ENCODE assay signal across 8 cellular contexts in genomic region chr19:7925171-7925837, GRCh38. TPM values are rescaled to one million over a fixed set of nuclear protein-coding genes. Genes with fewer than 3 reads are reported as not detected.
A peak's percentile ranks its signal among the peaks of the same experiment; 100 is the strongest.
DNase-seq lines count a peak whose midpoint lies in the region; ATAC-seq and TF ChIP-seq lines count a peak whose summit lies in the region.

No MANE protein-coding gene starts in this region.

- H3F3A ChIP-seq in Loucy (ENCODE audit: low read depth) (no peaks in the 10 kb centered on the region), SK-N-SH (replicated peaks; ENCODE audit: insufficient read depth) (peaks cover 29% of the 10 kb centered on the region)

- H3K9me2 ChIP-seq in Loucy (replicated peaks; ENCODE audit: low read depth, low read length) (no peaks in the 10 kb centered on the region), SK-N-SH (no peaks in the 10 kb centered on the region)

- H4K20me1 ChIP-seq in Loucy (ENCODE audit: insufficient read depth, low read length, poor library complexity, severe bottlenecking) (peaks cover 8% of the 10 kb centered on the region), SK-N-SH (ENCODE audit: insufficient read depth) (peaks cover 36% of the 10 kb centered on the region)

- TF ChIP-seq EP300 in SK-N-SH (IDR thresholded peaks at IDR 0.05; ENCODE audit: borderline replicate concordance in 1 of 2, low read depth in 1 of 2, low read length in 1 of 2), result no peak

- H3K4me3 ChIP-seq in Loucy (ENCODE audit: low read length, poor library complexity, severe bottlenecking) (peak overlapping the region; percentile 69), SK-N-SH (ENCODE audit: low read depth in 2 of 2, low read length in 1 of 2) (peak overlapping the region; percentile 64 to 72), left ventricle myocardium inferior (peak overlapping the region; percentile 65), aorta (ENCODE audit: low read length in 2 of 2) (peak overlapping the region; percentile 11 to 29)

- intact Hi-C loops in activated naive CD4-positive, alpha-beta T cell treated with anti-CD3 and anti-CD28 coated beads for 36 hours (cut with micrococcal nuclease), result loop anchor here (1.0 kb wide), 1 partner anchor 72 kb away; no protein-coding TSS in a partner anchor
- intact Hi-C loops in left ventricle myocardium inferior (cut with micrococcal nuclease), result no loop called here
- intact Hi-C loops in aorta (cut with DNase I), result no loop called here

- ATAC-seq in aorta (ENCODE audit: low FRiP score) (no peak), HG02870 (IDR thresholded peaks at IDR 0.05; ENCODE audit: unreplicated experiment) (no peak)

- no peaks in the 10 kb centered on the region for H3K9me3 Mint-ChIP-seq in activated naive CD4-positive, alpha-beta T cell treated with anti-CD3 and anti-CD28 coated beads for 36 hours

- TF ChIP-seq RAD21 in SK-N-SH (IDR thresholded peaks at IDR 0.05; ENCODE audit: low read length), result peak; percentile 54

- H3K27me3 Mint-ChIP-seq in activated naive CD4-positive, alpha-beta T cell treated with anti-CD3 and anti-CD28 coated beads for 36 hours (ENCODE audit: low read depth), result no peaks in the 10 kb centered on the region

- H3K4me3 Mint-ChIP-seq in activated naive CD4-positive, alpha-beta T cell treated with anti-CD3 and anti-CD28 coated beads for 36 hours, result peak overlapping the region; percentile 71

- no peak overlapping the region for H3K27ac Mint-ChIP-seq in activated naive CD4-positive, alpha-beta T cell treated with anti-CD3 and anti-CD28 coated beads for 36 hours

- H3K36me3 ChIP-seq in Loucy (ENCODE audit: insufficient read depth, low read length) (no peaks in the 10 kb centered on the region), SK-N-SH (replicated peaks in 1 of 2; ENCODE audit: control insufficient read depth in 1 of 2, insufficient read depth in 2 of 2, low read length in 1 of 2) (peaks cover 4 to 23% of the 10 kb centered on the region in 2 experiments), left ventricle myocardium inferior (peaks cover 16% of the 10 kb centered on the region), aorta (ENCODE audit: control insufficient read depth in 1 of 2, insufficient read depth in 2 of 2, low read length in 1 of 2) (no peaks in the 10 kb centered on the region)

- TF ChIP-seq CTCF in Loucy (conservative IDR thresholded peaks at IDR 0.05; ENCODE audit: low read length), result peak; percentile 89
- TF ChIP-seq CTCF in SK-N-SH (IDR thresholded peaks at IDR 0.05), result peak; percentile 83
- TF ChIP-seq CTCF in left ventricle myocardium inferior (IDR thresholded peaks at IDR 0.05; ENCODE audit: borderline replicate concordance), result peak; percentile 83

- no CpG with 5 or more reads among the region's 95 CpGs for WGBS in SK-N-SH (ENCODE audit: low lambda C conversion rate)
- WGBS in aorta, 2 donors, result 1% methylated on average over 74 to 95 of the region's 95 CpGs

- H3K4me1 ChIP-seq in Loucy (ENCODE audit: insufficient read depth, low read length, poor library complexity, severe bottlenecking) (peaks cover 10% of the 10 kb centered on the region), SK-N-SH (ENCODE audit: control insufficient read depth in 1 of 2, insufficient read depth in 2 of 2, low read depth in 1 of 2, low read length in 1 of 2) (peaks cover 43 to 63% of the 10 kb centered on the region in 2 experiments), left ventricle myocardium inferior (peaks cover 69% of the 10 kb centered on the region), aorta (ENCODE audit: control insufficient read depth in 1 of 2, insufficient read depth in 2 of 2, low read length in 2 of 2) (no peaks in the 10 kb centered on the region)

- H3K9ac ChIP-seq in Loucy (ENCODE audit: low read depth, low read length, poor library complexity, severe bottlenecking), result no peak overlapping the region
- peak overlapping the region; percentile 63; the same call in 1 of the 2 replicates for H3K9ac ChIP-seq in SK-N-SH

- H2AFZ ChIP-seq in Loucy (ENCODE audit: low read length) (peak overlapping the region; percentile 87; the same call in 1 of the 2 replicates), SK-N-SH (ENCODE audit: low read depth) (no peak overlapping the region)

- H3K27me3 ChIP-seq in Loucy (ENCODE audit: insufficient read depth, low read length, poor library complexity, severe bottlenecking) (no peaks in the 10 kb centered on the region), SK-N-SH (ENCODE audit: insufficient read depth) (no peaks in the 10 kb centered on the region), left ventricle myocardium inferior (ENCODE audit: low read depth) (no peaks in the 10 kb centered on the region), aorta (ENCODE audit: control insufficient read depth in 1 of 2, insufficient read depth in 2 of 2, low read length in 1 of 2) (no peaks in the 10 kb centered on the region)

- H3K27ac ChIP-seq in SK-N-SH (ENCODE audit: low read depth in 2 of 2, low read length in 1 of 2) (peak overlapping the region in 1 of 2 experiments; percentile 81; a peak in 2 of 4 replicates), left ventricle myocardium inferior (replicated peaks) (no peak overlapping the region), aorta (ENCODE audit: low read depth in 1 of 2, low read length in 2 of 2) (no peak overlapping the region)

- H3K36me3 Mint-ChIP-seq in activated naive CD4-positive, alpha-beta T cell treated with anti-CD3 and anti-CD28 coated beads for 36 hours (ENCODE audit: low read depth), result peaks cover 1% of the 10 kb centered on the region

- peaks cover 24% of the 10 kb centered on the region for H3K4me1 Mint-ChIP-seq in activated naive CD4-positive, alpha-beta T cell treated with anti-CD3 and anti-CD28 coated beads for 36 hours (ENCODE audit: low read depth)

- H3K9me3 ChIP-seq in Loucy (ENCODE audit: insufficient read depth, low read depth, low read length), result no peaks in the 10 kb centered on the region
- H3K9me3 ChIP-seq in SK-N-SH, result no peaks in the 10 kb centered on the region
- H3K9me3 ChIP-seq in left ventricle myocardium inferior (replicated peaks), result no peaks in the 10 kb centered on the region
- H3K9me3 ChIP-seq in aorta (ENCODE audit: control insufficient read depth, low read length), result no peaks in the 10 kb centered on the region

- H3K4me2 ChIP-seq in Loucy (ENCODE audit: low read depth, low read length, poor library complexity, severe bottlenecking), result peak overlapping the region; percentile 72
- H3K4me2 ChIP-seq in SK-N-SH, result peak overlapping the region; percentile 74; the same call in 1 of the 2 replicates

- POLR2A ChIA-PET in SK-N-SH (lab: Yijun Ruan, JAX), result no interaction called here

- CTCF ChIA-PET in SK-N-SH (lab: Yijun Ruan, JAX), result interaction anchor here (1.7 kb wide), 1 partner anchor 72 kb away, joined by 12 read pairs; no protein-coding TSS in a partner anchor
- CTCF ChIA-PET in activated naive CD4-positive, alpha-beta T cell treated with anti-CD3 and anti-CD28 coated beads for 36 hours (lab: Charles Lee), result no interaction called here

- DNase-seq in ELR (ENCODE audit: low read depth) (peak; percentile 81), SK-N-SH (peak; percentile 94), left ventricle myocardium inferior (peak; percentile 50), renal cortical epithelial cell (ENCODE audit: low read depth) (peak; percentile 40), aorta (peak; percentile 79 to 93)
- peak; percentile 76 for DNase-seq in activated naive CD4-positive, alpha-beta T cell treated with anti-CD3 and anti-CD28 coated beads for 36 hours

- H3K79me2 ChIP-seq in Loucy (ENCODE audit: insufficient read depth, low read length) (no peaks in the 10 kb centered on the region), SK-N-SH (ENCODE audit: insufficient read depth) (peaks cover 24% of the 10 kb centered on the region; the same call in 1 of the 2 replicates)

RNA-seq across cellular contexts. Expression of gene CTXN1, which starts 0.6 kb away (rescaled TPM):
- polyA plus RNA-seq in SK-N-SH (2012; rRNA removed) (28.3 and 53.8 TPM in 2 replicates), aorta (under 1 TPM in 1 of 2 donors, not detected in 1; 0.51 TPM)
- 26.2 and 42.1 TPM in 2 replicates for polyA plus RNA-seq in SK-N-SH (2012; cell fraction: cytosol; rRNA removed)
- polyA plus RNA-seq in SK-N-SH (2012; cell fraction: nucleus; rRNA removed), result 29.2 and 60.3 TPM in 2 replicates
- under 1 TPM in 1 of 2 experiments, not detected in 1; 0.43 TPM for total RNA-seq in activated naive CD4-positive, alpha-beta T cell treated with anti-CD3 and anti-CD28 coated beads for 36 hours
- total RNA-seq in left ventricle myocardium inferior (0.22 TPM), renal cortical epithelial cell (18.6 and 41.4 TPM in 2 replicates), aorta (1 to 10 TPM; 1.9 to 2.5 TPM)

RNA-seq across cellular contexts. Expression of gene SNAPC2, which starts 5.2 kb away (rescaled TPM):
- polyA plus RNA-seq in SK-N-SH (2012; rRNA removed) (29.7 and 38.7 TPM in 2 replicates), aorta (10 to 100 TPM; 12.0 to 22.6 TPM)
- 15.2 and 23.9 TPM in 2 replicates for polyA plus RNA-seq in SK-N-SH (2012; cell fraction: cytosol; rRNA removed)
- polyA plus RNA-seq in SK-N-SH (2012; cell fraction: nucleus; rRNA removed), result 26.0 and 28.6 TPM in 2 replicates
- 10 to 100 TPM; 10.9 to 12.4 TPM for total RNA-seq in activated naive CD4-positive, alpha-beta T cell treated with anti-CD3 and anti-CD28 coated beads for 36 hours
- total RNA-seq in left ventricle myocardium inferior (9.8 TPM), renal cortical epithelial cell (9.3 and 12.5 TPM in 2 replicates), aorta (10 to 100 TPM; 20.0 to 26.6 TPM)

RNA-seq across cellular contexts. Expression of gene TGFBR3L, which starts 10.7 kb away (rescaled TPM):
- polyA plus RNA-seq in SK-N-SH (2012; rRNA removed) (0.78 and 0.87 TPM in 2 replicates), aorta (1 to 10 TPM in 1 of 2 donors, not detected in 1; 1.5 TPM)
- 0.71 and 0.79 TPM in 2 replicates for polyA plus RNA-seq in SK-N-SH (2012; cell fraction: cytosol; rRNA removed)
- 2.3 and 5.0 TPM in 2 replicates for polyA plus RNA-seq in SK-N-SH (2012; cell fraction: nucleus; rRNA removed)
- 1 to 10 TPM; 1.7 to 3.7 TPM for total RNA-seq in activated naive CD4-positive, alpha-beta T cell treated with anti-CD3 and anti-CD28 coated beads for 36 hours
- total RNA-seq in left ventricle myocardium inferior (8.2 TPM), renal cortical epithelial cell (0.75 and 1.0 TPM in 2 replicates), aorta (under 1 TPM in 1 of 2 donors, not detected in 1; 0.84 TPM)

RNA-seq across cellular contexts. Expression of gene TIMM44, which starts 18.2 kb away (rescaled TPM):
- polyA plus RNA-seq in SK-N-SH (2012; rRNA removed) (49.7 and 50.9 TPM in 2 replicates), aorta (100 to 1,000 TPM in 1 of 2 donors, 10 to 100 TPM in 1; 26.4 to 126 TPM)
- polyA plus RNA-seq in SK-N-SH (2012; cell fraction: cytosol; rRNA removed), result 37.0 and 38.1 TPM in 2 replicates
- polyA plus RNA-seq in SK-N-SH (2012; cell fraction: nucleus; rRNA removed), result 97.2 and 112 TPM in 2 replicates
- 10 to 100 TPM; 88.8 to 88.9 TPM for total RNA-seq in activated naive CD4-positive, alpha-beta T cell treated with anti-CD3 and anti-CD28 coated beads for 36 hours
- total RNA-seq in left ventricle myocardium inferior (89.1 TPM), renal cortical epithelial cell (28.5 and 42.2 TPM in 2 replicates), aorta (10 to 100 TPM; 44.5 to 53.5 TPM)

RNA-seq across cellular contexts. Expression of gene MAP2K7, which starts 21.6 kb away (rescaled TPM):
- polyA plus RNA-seq in SK-N-SH (2012; rRNA removed) (13.0 and 13.6 TPM in 2 replicates), aorta (10 to 100 TPM; 14.7 to 23.3 TPM)
- 6.2 and 9.7 TPM in 2 replicates for polyA plus RNA-seq in SK-N-SH (2012; cell fraction: cytosol; rRNA removed)
- 49.6 and 65.3 TPM in 2 replicates for polyA plus RNA-seq in SK-N-SH (2012; cell fraction: nucleus; rRNA removed)
- 10 to 100 TPM; 39.1 to 39.8 TPM for total RNA-seq in activated naive CD4-positive, alpha-beta T cell treated with anti-CD3 and anti-CD28 coated beads for 36 hours
- total RNA-seq in left ventricle myocardium inferior (24.2 TPM), renal cortical epithelial cell (9.6 and 19.0 TPM in 2 replicates), aorta (10 to 100 TPM; 26.6 to 34.3 TPM)

Comparison
In these comparisons a context has a peak if more than half of its experiments do, and no peak if none do; other contexts are left out.
1. DNase-seq: peak in every context shown above with its lines; median percentile 94 in SK-N-SH; 86 in aorta; 81 in ELR; 76 in activated naive CD4-positive, alpha-beta T cell treated with anti-CD3 and anti-CD28 coated beads for 36 hours; 50 in left ventricle myocardium inferior; 40 in renal cortical epithelial cell.